In the genomic region with DNA sequence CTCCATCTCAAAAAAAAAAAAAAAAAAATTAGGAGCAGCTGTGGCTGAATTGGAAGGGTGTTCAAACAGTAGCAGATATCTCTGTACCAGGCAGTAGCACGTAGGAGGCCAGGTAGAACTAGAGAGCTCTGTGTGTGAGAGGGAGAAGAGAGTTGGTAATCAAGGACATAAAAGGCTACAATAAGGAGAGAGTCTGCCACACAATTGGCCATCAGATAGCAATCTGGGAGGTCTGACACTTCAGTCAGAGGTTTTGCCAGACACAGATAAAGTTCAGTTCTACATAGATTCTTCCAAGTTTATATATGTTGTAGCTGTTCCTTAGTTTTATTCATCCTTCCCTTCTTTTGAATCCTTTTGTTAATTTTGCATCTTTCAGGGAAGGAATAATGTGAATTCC, we compare ENCODE assay signal across 22 cellular contexts.
"Had no signal": no experiment of that assay in that cellular context is flagged by ENCODE, and none has a peak within 500 bp of the region (broad histone marks: within the 10 kb centered on the region; RNA-seq: fewer than 3 reads in every experiment).

No MANE protein-coding gene starts in this region.

- H3K27ac Mint-ChIP-seq: effector memory CD8-positive, alpha-beta T cell; immature natural killer cell; naive B cell; stimulated activated naive B cell treated with anti-CD40 and anti-IgM and Interleukin-4, amounts not matched to agents 10 μg/mL and 1 μg/mL and 100 μg/mL, for 72 hours; stimulated activated naive CD8-positive, alpha-beta T cell treated with anti-CD3 and anti-CD28 coated beads, Interleukin-15, amount 100 ng/mL, for 72 hours had no signal

- H3K27me3 ChIP-seq: esophagus squamous epithelium, gastroesophageal sphincter, left lung, neutrophil, right lobe of liver, testis, tibial nerve, upper lobe of right lung, vagina had no signal

- H3K36me3 Mint-ChIP-seq: immature natural killer cell; naive B cell; stimulated activated naive B cell treated with anti-CD40 and anti-IgM and Interleukin-4, amounts not matched to agents 10 μg/mL and 1 μg/mL and 100 μg/mL, for 72 hours had no signal

- H3K4me1 Mint-ChIP-seq: immature natural killer cell; naive B cell; stimulated activated naive B cell treated with anti-CD40 and anti-IgM and Interleukin-4, amounts not matched to agents 10 μg/mL and 1 μg/mL and 100 μg/mL, for 72 hours; stimulated activated naive CD8-positive, alpha-beta T cell treated with anti-CD3 and anti-CD28 coated beads, Interleukin-15, amount 100 ng/mL, for 72 hours had no signal

- ATAC-seq: effector memory CD8-positive, alpha-beta T cell; gastroesophageal sphincter; left lung; psoas muscle; right lobe of liver; stimulated activated naive B cell treated with anti-CD40 and anti-IgM and Interleukin-4, amounts not matched to agents 10 μg/mL and 1 μg/mL and 100 μg/mL, for 72 hours; stimulated activated naive CD8-positive, alpha-beta T cell treated with anti-CD3 and anti-CD28 coated beads, Interleukin-15, amount 100 ng/mL, for 72 hours; upper lobe of right lung had no signal

- H3K27me3 Mint-ChIP-seq: effector memory CD8-positive, alpha-beta T cell; naive B cell; stimulated activated naive B cell treated with anti-CD40 and anti-IgM and Interleukin-4, amounts not matched to agents 10 μg/mL and 1 μg/mL and 100 μg/mL, for 72 hours; stimulated activated naive CD8-positive, alpha-beta T cell treated with anti-CD3 and anti-CD28 coated beads, Interleukin-15, amount 100 ng/mL, for 72 hours had no signal

- H3K4me3 ChIP-seq: esophagus squamous epithelium, gastroesophageal sphincter, left lung, lung, psoas muscle, right lobe of liver, tibial nerve, upper lobe of right lung, vagina had no signal

- H3K36me3 ChIP-seq: esophagus squamous epithelium, gastroesophageal sphincter, left lung, neutrophil, right lobe of liver, tibial nerve, upper lobe of right lung, vagina had no signal

- H3K4me1 ChIP-seq: esophagus squamous epithelium, gastroesophageal sphincter, left lung, psoas muscle, right lobe of liver, testis, tibial nerve, upper lobe of right lung, vagina had no signal

- H3K4me3 Mint-ChIP-seq: effector memory CD8-positive, alpha-beta T cell; immature natural killer cell; naive B cell; stimulated activated naive B cell treated with anti-CD40 and anti-IgM and Interleukin-4, amounts not matched to agents 10 μg/mL and 1 μg/mL and 100 μg/mL, for 72 hours; stimulated activated naive CD8-positive, alpha-beta T cell treated with anti-CD3 and anti-CD28 coated beads, Interleukin-15, amount 100 ng/mL, for 72 hours had no signal

- DNase-seq: cortex of kidney; effector memory CD8-positive, alpha-beta T cell; esophagus squamous epithelium; foreskin fibroblast; glutamatergic neuron; immature natural killer cell; left lung; mesenchymal stem cell; naive B cell; psoas muscle; retina; right lobe of liver; stimulated activated CD4-positive, alpha-beta T cell treated with anti-CD3 and anti-CD28 coated beads, Interleukin-4, amount 100 ng/mL, for 24 hours; stimulated activated naive B cell treated with anti-CD40 and anti-IgM and Interleukin-4, amounts not matched to agents 10 μg/mL and 1 μg/mL and 100 μg/mL, for 72 hours; stimulated activated naive CD8-positive, alpha-beta T cell treated with anti-CD3 and anti-CD28 coated beads, Interleukin-15, amount 100 ng/mL, for 72 hours; testis; upper lobe of right lung had no signal

- H3K9me3 ChIP-seq: esophagus squamous epithelium, gastroesophageal sphincter, left lung, neutrophil, psoas muscle, right lobe of liver, testis, tibial nerve, upper lobe of right lung, vagina had no signal

- H3K27ac ChIP-seq: esophagus squamous epithelium, gastroesophageal sphincter, left lung, neutrophil, psoas muscle, right lobe of liver, testis, tibial nerve, upper lobe of right lung, vagina had no signal
